In the genomic region with DNA sequence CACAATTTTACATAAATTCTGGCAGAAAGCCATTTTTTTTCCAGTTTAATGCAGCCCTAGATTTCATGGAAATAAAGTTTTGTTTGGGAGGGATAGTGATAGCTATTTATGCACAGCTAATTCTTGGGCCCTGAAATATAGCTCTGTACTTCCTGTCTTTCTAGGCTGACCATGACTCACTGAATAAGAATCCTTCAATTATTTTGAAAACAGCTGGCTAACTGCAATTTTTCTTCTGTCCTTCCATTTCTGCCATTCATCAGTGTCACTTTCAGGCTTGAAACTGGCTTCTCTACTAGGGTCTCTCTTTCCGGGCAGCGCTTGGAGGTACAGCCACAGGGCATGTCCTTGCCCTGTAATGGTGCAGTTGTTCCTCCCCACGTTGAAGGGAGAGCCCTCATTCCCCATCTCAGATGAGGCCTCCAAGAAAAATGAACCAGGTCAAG, we compare ENCODE assay signal across 12 cellular contexts.
A peak's percentile ranks its signal among the peaks of the same experiment; 100 is the strongest.
DNase-seq lines count a peak whose midpoint lies in the region; ATAC-seq, FAIRE-seq and TF ChIP-seq lines count a peak whose summit lies in the region.
"Had no signal": no experiment of that assay in that cellular context is flagged by ENCODE, and none has a peak within 500 bp of the region (broad histone marks: within the 10 kb centered on the region; RNA-seq: fewer than 3 reads in every experiment).

No MANE protein-coding gene starts in this region.

- DNase-seq in AG08395 (ENCODE audit: low spot score) (peak; percentile 88), NCI-H446 treated with DMSO at 0.1 percent for 48 hours (lab: John Stamatoyannopoulos, UW) (peak; percentile 40), endothelial cell of umbilical vein (ENCODE audit: low read depth, low spot score) (peak; percentile 89), myocyte (ENCODE audit: low read depth) (peak; percentile 84), T1000 (lab: John Stamatoyannopoulos, UW) (no peak)
- DNase-seq in stimulated activated CD4-positive, alpha-beta T cell treated with anti-CD3 and anti-CD28 coated beads, Interleukin-12 subunit alpha, Interleukin-12 subunit beta, amount 100 ng/mL, for 4 hours, result no peak
- DNase-seq in activated CD8-positive, alpha-beta T cell treated with anti-CD3 and anti-CD28 coated beads for 36 hours, result no peak
- DNase-seq: activated naive CD4-positive, alpha-beta T cell; CD4-positive, alpha-beta memory T cell; NCI-H1048; T-helper 17 cell had no signal

- H3K79me2 ChIP-seq in endothelial cell of umbilical vein (ENCODE audit: control insufficient read depth, insufficient read depth, low read length), result no peaks in the 10 kb centered on the region

- TF ChIP-seq CTCF in endothelial cell of umbilical vein (IDR thresholded peaks at IDR 0.05; ENCODE audit: extremely low read depth in 1 of 2, insufficient read depth in 1 of 2, low read depth in 1 of 2, low read length in 2 of 2), result no peak
- TF ChIP-seq CTCF in activated CD8-positive, alpha-beta T cell treated with anti-CD3 and anti-CD28 coated beads for 36 hours (IDR thresholded peaks at IDR 0.05), result no peak

- H3K9me3 ChIP-seq in endothelial cell of umbilical vein (replicated peaks; ENCODE audit: control insufficient read depth, insufficient read depth, low read length), result peaks cover 2% of the 10 kb centered on the region

- peak overlapping the region; percentile 76 for H3K4me2 ChIP-seq in endothelial cell of umbilical vein (ENCODE audit: insufficient read depth, low read length)

- no peak for TF ChIP-seq POLR2A in endothelial cell of umbilical vein (IDR thresholded peaks at IDR 0.05; ENCODE audit: low read depth, low read length)

- no peaks in the 10 kb centered on the region for H3K9me1 ChIP-seq in endothelial cell of umbilical vein (replicated peaks; ENCODE audit: control insufficient read depth, extremely low read depth, insufficient read depth, low read length)

- no peaks in the 10 kb centered on the region for H3K36me3 ChIP-seq in endothelial cell of umbilical vein (ENCODE audit: control insufficient read depth in 2 of 2, extremely low read depth in 1 of 2, insufficient read depth in 2 of 2, low read length in 2 of 2)

- no TSS peak for BruUV-seq in endothelial cell of umbilical vein (replicated peaks; lab: Mats Ljungman, UMichigan)

- no peaks in the 10 kb centered on the region for H3K27me3 Mint-ChIP-seq in activated CD8-positive, alpha-beta T cell treated with anti-CD3 and anti-CD28 coated beads for 36 hours
- H3K27me3 Mint-ChIP-seq: CD4-positive, alpha-beta memory T cell; T-helper 17 cell had no signal

- H3K9me3 Mint-ChIP-seq in activated CD8-positive, alpha-beta T cell treated with anti-CD3 and anti-CD28 coated beads for 36 hours, result peaks cover 7% of the 10 kb centered on the region

- POLR2A ChIA-PET in endothelial cell of umbilical vein (lab: Charles Lee), result interaction anchor here (0.7 kb wide), 1 partner anchor 35 kb away, joined by 3 read pairs; no protein-coding TSS in a partner anchor
- POLR2A ChIA-PET in activated CD8-positive, alpha-beta T cell treated with anti-CD3 and anti-CD28 coated beads for 36 hours (lab: Charles Lee), result interaction anchor here (0.9 kb wide), 1 partner anchor 128 kb away, joined by 4 read pairs; no protein-coding TSS in a partner anchor

- peak overlapping the region; percentile 83 for H3K27ac ChIP-seq in endothelial cell of umbilical vein (ENCODE audit: insufficient read depth, low read depth, low read length)

- H3K4me3 Mint-ChIP-seq in activated CD8-positive, alpha-beta T cell treated with anti-CD3 and anti-CD28 coated beads for 36 hours, result no peak overlapping the region
- H3K4me3 Mint-ChIP-seq: CD4-positive, alpha-beta memory T cell; T-helper 17 cell had no signal

- H3K36me3 Mint-ChIP-seq in activated CD8-positive, alpha-beta T cell treated with anti-CD3 and anti-CD28 coated beads for 36 hours (ENCODE audit: low read depth), result no peaks in the 10 kb centered on the region
- H3K36me3 Mint-ChIP-seq: CD4-positive, alpha-beta memory T cell had no signal

- peak overlapping the region; percentile 59 for H2AFZ ChIP-seq in endothelial cell of umbilical vein (ENCODE audit: low read depth, low read length)

- H4K20me1 ChIP-seq in endothelial cell of umbilical vein (replicated peaks; ENCODE audit: control insufficient read depth, extremely low read depth, insufficient read depth, low read length), result no peaks in the 10 kb centered on the region

- dilution Hi-C loops in endothelial cell of umbilical vein (cut with MboI; ENCODE audit: extremely low pct_ligation_motif_present, low sequenced_read_pairs), result no loop called here

- intact Hi-C loops in endothelial cell of umbilical vein (cut with micrococcal nuclease), result loop anchor here (1.0 kb wide), 3 partner anchors 17 to 131 kb away; a partner anchor contains a TSS
- intact Hi-C loops in activated CD8-positive, alpha-beta T cell treated with anti-CD3 and anti-CD28 coated beads for 36 hours (cut with micrococcal nuclease), result no loop called here

- H3K27me3 ChIP-seq in endothelial cell of umbilical vein (ENCODE audit: control insufficient read depth in 2 of 2, insufficient read depth in 2 of 2, low read length in 2 of 2), result no peaks in the 10 kb centered on the region

- peak overlapping the region in 1 of 3 experiments; percentile 11 for H3K4me3 ChIP-seq in endothelial cell of umbilical vein (replicated peaks in 1 of 3; ENCODE audit: insufficient read depth in 1 of 3, low read depth in 1 of 3, low read length in 3 of 3)

- H3K27ac Mint-ChIP-seq in activated CD8-positive, alpha-beta T cell treated with anti-CD3 and anti-CD28 coated beads for 36 hours, result no peak overlapping the region
- H3K27ac Mint-ChIP-seq: CD4-positive, alpha-beta memory T cell; T-helper 17 cell had no signal

- ATAC-seq in GM18907 (IDR thresholded peaks at IDR 0.05; ENCODE audit: unreplicated experiment), result no peak
- ATAC-seq in activated CD8-positive, alpha-beta T cell treated with anti-CD3 and anti-CD28 coated beads for 36 hours, result no peak
- ATAC-seq: T-helper 17 cell had no signal

- CTCF ChIA-PET in endothelial cell of umbilical vein (lab: Charles Lee), result interaction anchor here (1.0 to 2.4 kb wide), 8 partner anchors 14 to 188 kb away, joined by 3 to 11 read pairs (median 6); no protein-coding TSS in a partner anchor
- CTCF ChIA-PET in activated CD8-positive, alpha-beta T cell treated with anti-CD3 and anti-CD28 coated beads for 36 hours (lab: Charles Lee), result no interaction called here

- peaks cover 20% of the 10 kb centered on the region for H3K4me1 ChIP-seq in endothelial cell of umbilical vein (ENCODE audit: control insufficient read depth, extremely low read depth, insufficient read depth, low read length)

- peak; percentile 94 for FAIRE-seq in endothelial cell of umbilical vein (lab: Jason Lieb, UNC)

- no peaks in the 10 kb centered on the region for H3K4me1 Mint-ChIP-seq in activated CD8-positive, alpha-beta T cell treated with anti-CD3 and anti-CD28 coated beads for 36 hours (ENCODE audit: low read depth)
- H3K4me1 Mint-ChIP-seq: CD4-positive, alpha-beta memory T cell; T-helper 17 cell had no signal

- peak overlapping the region; percentile 65 for H3K9ac ChIP-seq in endothelial cell of umbilical vein (replicated peaks; ENCODE audit: extremely low read depth, insufficient read depth, low read length)

TF ChIP-seq in endothelial cell of umbilical vein, 7 proteins besides CTCF, POLR2A, EP300 and RAD21:
- TF ChIP-seq GATA2 (IDR thresholded peaks at IDR 0.05; ENCODE audit: insufficient read depth, insufficient read length, low read depth, low read length) (no peak), MYC (IDR thresholded peaks at IDR 0.05; ENCODE audit: low read depth, low read length) (no peak), JUN (IDR thresholded peaks at IDR 0.05; ENCODE audit: borderline replicate concordance, insufficient read depth, insufficient read length, low read depth) (peak; percentile 95), POLR2AphosphoS5 (IDR thresholded peaks at IDR 0.05; ENCODE audit: insufficient read depth, low read depth, low read length) (peak; percentile 47), FOS (IDR thresholded peaks at IDR 0.05; ENCODE audit: borderline replicate concordance, insufficient read depth, low read length) (peak; percentile 82), EZH2 (IDR thresholded peaks at IDR 0.05; ENCODE audit: borderline replicate concordance, low read depth, low read length, severe bottlenecking) (no peak)
- TF ChIP-seq, protein P1, sequence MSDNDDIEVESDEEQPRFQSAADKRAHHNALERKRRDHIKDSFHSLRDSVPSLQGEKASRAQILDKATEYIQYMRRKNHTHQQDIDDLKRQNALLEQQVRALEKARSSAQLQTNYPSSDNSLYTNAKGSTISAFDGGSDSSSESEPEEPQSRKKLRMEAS (IDR thresholded peaks at IDR 0.05; ENCODE audit: insufficient read depth, insufficient read length), result no peak
TF ChIP-seq in endothelial cell of umbilical vein: peak in this region for 3.

Comparison
In these comparisons a context has a peak if more than half of its experiments do, and no peak if none do; other contexts are left out.
1. DNase-seq: peak in AG08395 (single experiment), NCI-H446 treated with DMSO at 0.1 percent for 48 hours (single experiment), endothelial cell of umbilical vein (single experiment) and myocyte (single experiment); none in T1000 (single experiment), stimulated activated CD4-positive, alpha-beta T cell treated with anti-CD3 and anti-CD28 coated beads, Interleukin-12 subunit alpha, Interleukin-12 subunit beta, amount 100 ng/mL, for 4 hours (single experiment) and activated CD8-positive, alpha-beta T cell treated with anti-CD3 and anti-CD28 coated beads for 36 hours (single experiment).